ENCODE assay signal across 20 cellular contexts in genomic region chr3:87268646-87269211, GRCh38. TPM values are rescaled to one million over a fixed set of nuclear protein-coding genes. Genes with fewer than 3 reads are reported as not detected.
A peak's percentile ranks its signal among the peaks of the same experiment; 100 is the strongest.
DNase-seq lines count a peak whose midpoint lies in the region; ATAC-seq, FAIRE-seq and TF ChIP-seq lines count a peak whose summit lies in the region.
"Had no signal": no experiment of that assay in that cellular context is flagged by ENCODE, and none has a peak within 500 bp of the region (broad histone marks: within the 10 kb centered on the region; RNA-seq: fewer than 3 reads in every experiment).

No MANE protein-coding gene starts in this region.

- POLR2A ChIA-PET in activated naive CD8-positive, alpha-beta T cell treated with anti-CD3 and anti-CD28 coated beads, Interleukin-2, amount 10 ng/mL, durations not matched to agents 7 days and 5 days (lab: Charles Lee) = no interaction called here

- H3K27me3 ChIP-seq in pancreas (no peaks in the 10 kb centered on the region), dorsolateral prefrontal cortex (peaks cover 0 to 3% (median 0%) of the 10 kb centered on the region in 45 donors)
- no peaks in the 10 kb centered on the region for H3K27me3 ChIP-seq in effector memory CD4-positive, alpha-beta T cell (replicated peaks; ENCODE audit: control insufficient read depth, insufficient read depth, low read length, poor library complexity, severe bottlenecking)
- H3K27me3 ChIP-seq: esophagus squamous epithelium, uterus had no signal

- H3K4me3 ChIP-seq in astrocyte of the spinal cord (ENCODE audit: low read depth, low read length) (no peak overlapping the region), pancreas (no peak overlapping the region), dorsolateral prefrontal cortex (no peak overlapping the region)
- no peak overlapping the region for H3K4me3 ChIP-seq in effector memory CD4-positive, alpha-beta T cell (ENCODE audit: insufficient read depth, low read depth, low read length, poor library complexity, severe bottlenecking)
- H3K4me3 ChIP-seq: esophagus squamous epithelium, GM12878, lower lobe of right lung, uterus had no signal

- H3K4me1 ChIP-seq in pancreas = peaks cover 7 to 15% (median 9%) of the 10 kb centered on the region in 3 donors
- H3K4me1 ChIP-seq in effector memory CD4-positive, alpha-beta T cell (ENCODE audit: control insufficient read depth, insufficient read depth, low read length, poor library complexity, severe bottlenecking) = no peaks in the 10 kb centered on the region
- H3K4me1 ChIP-seq: BE2C, esophagus squamous epithelium, lower lobe of right lung, uterus had no signal

- no peak for TF ChIP-seq CTCF in astrocyte of the spinal cord (IDR thresholded peaks at IDR 0.05; ENCODE audit: low read depth, low read length)
- TF ChIP-seq CTCF in pancreas (IDR thresholded peaks at IDR 0.05) = no peak
- no peak for TF ChIP-seq CTCF in dorsolateral prefrontal cortex (IDR thresholded peaks at IDR 0.05 in 54 of 56, conservative IDR thresholded peaks at IDR 0.05 in 2 of 56; ENCODE audit: low read depth in 1 of 56, partially characterized antibody in 56 of 56)

- intact Hi-C loops in pancreas (cut with DNase I) (no loop called here), dorsolateral prefrontal cortex (cut with DNase I) (no loop called here)

- ATAC-seq in activated naive CD8-positive, alpha-beta T cell treated with anti-CD3 and anti-CD28 coated beads, Interleukin-2, amount 10 ng/mL, durations not matched to agents 7 days and 5 days (ENCODE audit: low read depth) = peak; percentile 22
- peak; percentile 44 to 56 (median 54) for ATAC-seq in pancreas
- ATAC-seq: GM12878, lower lobe of right lung, sciatic nerve, SK-N-SH treated with all-trans-retinoic acid at 6 μM for 48 hours had no signal

- peaks cover 6% of the 10 kb centered on the region for H3K27me3 Mint-ChIP-seq in activated naive CD8-positive, alpha-beta T cell treated with anti-CD3 and anti-CD28 coated beads, Interleukin-2, amount 10 ng/mL, durations not matched to agents 7 days and 5 days
- H3K27me3 Mint-ChIP-seq in activated naive CD8-positive, alpha-beta T cell treated with anti-CD3 and anti-CD28 coated beads for 36 hours = peaks cover 3% of the 10 kb centered on the region

- H3K9me3 ChIP-seq in pancreas = no peaks in the 10 kb centered on the region
- H3K9me3 ChIP-seq in effector memory CD4-positive, alpha-beta T cell (ENCODE audit: control insufficient read depth, low read length) = no peaks in the 10 kb centered on the region
- H3K9me3 ChIP-seq: BE2C, esophagus squamous epithelium, lower lobe of right lung, uterus had no signal

- H3K27ac ChIP-seq in pancreas = peak overlapping the region in 2 of 4 donors; percentile 60 to 69
- H3K27ac ChIP-seq in effector memory CD4-positive, alpha-beta T cell (ENCODE audit: insufficient read depth, low read length, poor library complexity, severe bottlenecking) = no peak overlapping the region
- no peak overlapping the region for H3K27ac ChIP-seq in dorsolateral prefrontal cortex
- H3K27ac ChIP-seq: esophagus squamous epithelium, lower lobe of right lung, uterus had no signal

- H3K36me3 Mint-ChIP-seq in activated naive CD8-positive, alpha-beta T cell treated with anti-CD3 and anti-CD28 coated beads, Interleukin-2, amount 10 ng/mL, durations not matched to agents 7 days and 5 days = no peaks in the 10 kb centered on the region
- H3K36me3 Mint-ChIP-seq in activated naive CD8-positive, alpha-beta T cell treated with anti-CD3 and anti-CD28 coated beads for 36 hours = no peaks in the 10 kb centered on the region

- FAIRE-seq in pancreas (lab: Jason Lieb, UNC) = no peak
- FAIRE-seq: colon, GM12878 had no signal

- DNase-seq in activated naive CD8-positive, alpha-beta T cell treated with anti-CD3 and anti-CD28 coated beads, Interleukin-2, amount 10 ng/mL, durations not matched to agents 7 days and 5 days = no peak
- DNase-seq in activated naive CD8-positive, alpha-beta T cell treated with anti-CD3 and anti-CD28 coated beads for 36 hours = no peak
- DNase-seq in M059J (ENCODE audit: low read depth) (peak; percentile 16), astrocyte of the spinal cord (ENCODE audit: low read depth, low spot score) (peak; percentile 53), pancreas (peak in 1 of 6 donors; percentile 8), dorsolateral prefrontal cortex (no peak)
- no peak for DNase-seq in effector CD8-positive, alpha-beta T cell (lab: John Stamatoyannopoulos, UW)
- no peak for DNase-seq in effector memory CD4-positive, alpha-beta T cell
- DNase-seq: BE2C; esophagus squamous epithelium; lower lobe of right lung; NCI-H1930; stimulated activated naive CD4-positive, alpha-beta T cell; uterus had no signal

- WGBS in pancreas, 2 donors = 44 to 45% methylated on average over 4 of the region's 4 CpGs

- H3K4me3 Mint-ChIP-seq in activated naive CD8-positive, alpha-beta T cell treated with anti-CD3 and anti-CD28 coated beads, Interleukin-2, amount 10 ng/mL, durations not matched to agents 7 days and 5 days = peak overlapping the region; percentile 75
- H3K4me3 Mint-ChIP-seq in activated naive CD8-positive, alpha-beta T cell treated with anti-CD3 and anti-CD28 coated beads for 36 hours = no peak overlapping the region
- H3K4me3 Mint-ChIP-seq: neural crest cell had no signal

- H3K27ac Mint-ChIP-seq in activated naive CD8-positive, alpha-beta T cell treated with anti-CD3 and anti-CD28 coated beads, Interleukin-2, amount 10 ng/mL, durations not matched to agents 7 days and 5 days = peak overlapping the region; percentile 93
- H3K27ac Mint-ChIP-seq in activated naive CD8-positive, alpha-beta T cell treated with anti-CD3 and anti-CD28 coated beads for 36 hours = no peak overlapping the region

- peaks cover 52% of the 10 kb centered on the region for H3K4me1 Mint-ChIP-seq in activated naive CD8-positive, alpha-beta T cell treated with anti-CD3 and anti-CD28 coated beads, Interleukin-2, amount 10 ng/mL, durations not matched to agents 7 days and 5 days
- peaks cover 35% of the 10 kb centered on the region for H3K4me1 Mint-ChIP-seq in activated naive CD8-positive, alpha-beta T cell treated with anti-CD3 and anti-CD28 coated beads for 36 hours
- H3K4me1 Mint-ChIP-seq: neural crest cell had no signal

- in situ Hi-C loops in astrocyte of the spinal cord (cut with HindIII; ENCODE audit: low sequenced_read_pairs) = no loop called here

- H3K9me3 Mint-ChIP-seq in activated naive CD8-positive, alpha-beta T cell treated with anti-CD3 and anti-CD28 coated beads, Interleukin-2, amount 10 ng/mL, durations not matched to agents 7 days and 5 days = no peaks in the 10 kb centered on the region
- no peaks in the 10 kb centered on the region for H3K9me3 Mint-ChIP-seq in activated naive CD8-positive, alpha-beta T cell treated with anti-CD3 and anti-CD28 coated beads for 36 hours
- H3K9me3 Mint-ChIP-seq: neural crest cell had no signal

- H3K36me3 ChIP-seq in pancreas = no peaks in the 10 kb centered on the region
- no peaks in the 10 kb centered on the region for H3K36me3 ChIP-seq in effector memory CD4-positive, alpha-beta T cell (ENCODE audit: control insufficient read depth, insufficient read depth, low read length)
- H3K36me3 ChIP-seq: BE2C, esophagus squamous epithelium, lower lobe of right lung, uterus had no signal

RNA-seq across cellular contexts. Expression of gene POU1F1, which starts 7.7 kb away (rescaled TPM):
- total RNA-seq in activated naive CD8-positive, alpha-beta T cell treated with anti-CD3 and anti-CD28 coated beads, Interleukin-2, amount 10 ng/mL, durations not matched to agents 7 days and 5 days = not detected
- total RNA-seq in activated naive CD8-positive, alpha-beta T cell treated with anti-CD3 and anti-CD28 coated beads for 36 hours = not detected
- not detected in 2 replicates for total RNA-seq in M059J (2014; rRNA removed; shearing (Covaris generic))
- total RNA-seq in pancreas (not detected), dorsolateral prefrontal cortex (not detected)
- not detected for polyA plus RNA-seq in pancreas
- total RNA-seq: esophagus squamous epithelium, GM12878, lower lobe of right lung, neural crest cell, sciatic nerve, uterus had no signal
- polyA plus RNA-seq: adipose tissue had no signal

RNA-seq across cellular contexts. Expression of gene CHMP2B, which starts 41.6 kb away (rescaled TPM):
- 10 to 100 TPM; 22.9 to 23.7 TPM for total RNA-seq in activated naive CD8-positive, alpha-beta T cell treated with anti-CD3 and anti-CD28 coated beads, Interleukin-2, amount 10 ng/mL, durations not matched to agents 7 days and 5 days
- total RNA-seq in activated naive CD8-positive, alpha-beta T cell treated with anti-CD3 and anti-CD28 coated beads for 36 hours = 10 to 100 TPM; 30.5 to 34.5 TPM
- total RNA-seq in M059J (2014; rRNA removed; shearing (Covaris generic)) = 19.4 and 25.6 TPM in 2 replicates
- total RNA-seq in pancreas (10 to 100 TPM; 19.5 to 29.0 (median 25.3) TPM), dorsolateral prefrontal cortex (10 to 100 TPM; 23.8 to 49.2 (median 34.7) TPM)
- polyA plus RNA-seq in pancreas = 10 to 100 TPM; 10.3 to 16.2 TPM

Comparison
In these comparisons a context has a peak if more than half of its experiments do, and no peak if none do; other contexts are left out.
1. DNase-seq: peak in M059J (single experiment) and astrocyte of the spinal cord (single experiment); none in activated naive CD8-positive, alpha-beta T cell treated with anti-CD3 and anti-CD28 coated beads, Interleukin-2, amount 10 ng/mL, durations not matched to agents 7 days and 5 days (single experiment), activated naive CD8-positive, alpha-beta T cell treated with anti-CD3 and anti-CD28 coated beads for 36 hours (single experiment), effector CD8-positive, alpha-beta T cell (single experiment), effector memory CD4-positive, alpha-beta T cell (0 of 3) and dorsolateral prefrontal cortex (0 of 10).